8 cellular contexts compared by ENCODE assay signal in genomic region chr2:110609843-110610612, GRCh38. TPM values are rescaled to one million over a fixed set of nuclear protein-coding genes. Genes with fewer than 3 reads are reported as not detected.
DNase-seq lines count a peak whose midpoint lies in the region; ATAC-seq, FAIRE-seq and TF ChIP-seq lines count a peak whose summit lies in the region.
"Not testable (repeated sequence)": the region's sequence is repeated elsewhere in the genome, so short reads cannot be mapped to it uniquely, and the experiment has no call there.

No MANE protein-coding gene starts in this region.

- not testable (repeated sequence) for H3K9me3 Mint-ChIP-seq in GM23338; central memory CD8-positive, alpha-beta T cell; naive B cell; stimulated activated naive B cell treated with anti-CD40 and anti-IgM and Interleukin-4, amounts not matched to agents 10 μg/mL and 1 μg/mL and 100 μg/mL, for 72 hours

- H3K4me1 Mint-ChIP-seq in GM23338; central memory CD8-positive, alpha-beta T cell; naive B cell; stimulated activated naive B cell treated with anti-CD40 and anti-IgM and Interleukin-4, amounts not matched to agents 10 μg/mL and 1 μg/mL and 100 μg/mL, for 72 hours: not testable (repeated sequence)

- WGBS in A549 (ENCODE audit: missing lambda C conversion rate) = 2% methylated on average over 10 of the region's 45 CpGs

- not testable (repeated sequence) for H3K27me3 ChIP-seq in GM23338 (ENCODE audit: insufficient read depth); OCI-LY3 (ENCODE audit: low read depth, low read length)

- not testable (repeated sequence) for H3K27me3 Mint-ChIP-seq in GM23338 (ENCODE audit: insufficient read depth, low read depth, poor library complexity); central memory CD8-positive, alpha-beta T cell; naive B cell; stimulated activated naive B cell treated with anti-CD40 and anti-IgM and Interleukin-4, amounts not matched to agents 10 μg/mL and 1 μg/mL and 100 μg/mL, for 72 hours

- not testable (repeated sequence) for H3K4me3 Mint-ChIP-seq in GM23338; naive B cell; stimulated activated naive B cell treated with anti-CD40 and anti-IgM and Interleukin-4, amounts not matched to agents 10 μg/mL and 1 μg/mL and 100 μg/mL, for 72 hours
- H3K4me3 Mint-ChIP-seq in central memory CD8-positive, alpha-beta T cell = peak overlapping the region; percentile 48

- not testable (repeated sequence) for H3K79me2 ChIP-seq in GM23338 (replicated peaks; ENCODE audit: insufficient read depth); OCI-LY3 (ENCODE audit: low read length)

- ATAC-seq in A549 = peak; percentile 74 to 81
- ATAC-seq in GM23338 = peak; percentile 74
- ATAC-seq in central memory CD8-positive, alpha-beta T cell (replicated peaks; ENCODE audit: extremely low read depth, poor library complexity, severe bottlenecking) = peak; percentile 71
- peak; percentile 26 for ATAC-seq in left ventricle myocardium superior
- peak; percentile 81 to 86 for ATAC-seq in naive B cell (ENCODE audit: low read depth in 2 of 2)
- peak; percentile 73 to 81 for ATAC-seq in stimulated activated naive B cell treated with anti-CD40 and anti-IgM and Interleukin-4, amounts not matched to agents 10 μg/mL and 1 μg/mL and 100 μg/mL, for 72 hours (replicated peaks)

- DNase-seq in A549 (ENCODE audit: low read depth in 1 of 2, low spot score in 1 of 2); GM23338 (ENCODE audit: low spot score); central memory CD8-positive, alpha-beta T cell (ENCODE audit: low spot score in 2 of 2); left ventricle myocardium superior; stimulated activated naive B cell treated with anti-CD40 and anti-IgM and Interleukin-4, amounts not matched to agents 10 μg/mL and 1 μg/mL and 100 μg/mL, for 72 hours: not testable (repeated sequence)
- peak; percentile 55 for DNase-seq in activated CD8-positive, alpha-beta memory T cell treated with anti-CD3 and anti-CD28 coated beads for 24 hours
- peak; percentile 1 for DNase-seq in naive B cell

- not testable (repeated sequence) for H3K36me3 Mint-ChIP-seq in GM23338 (ENCODE audit: low read depth); central memory CD8-positive, alpha-beta T cell (ENCODE audit: insufficient read depth); naive B cell; stimulated activated naive B cell treated with anti-CD40 and anti-IgM and Interleukin-4, amounts not matched to agents 10 μg/mL and 1 μg/mL and 100 μg/mL, for 72 hours

- H3K9ac ChIP-seq in OCI-LY3 (ENCODE audit: low read length) = not testable (repeated sequence)

- not testable (repeated sequence) for H3F3A ChIP-seq in GM23338 (replicated peaks; ENCODE audit: low read depth)

- H3K36me3 ChIP-seq in GM23338 (ENCODE audit: insufficient read depth); OCI-LY3 (replicated peaks; ENCODE audit: low read depth, low read length): not testable (repeated sequence)

- H4K20me1 ChIP-seq in GM23338 (replicated peaks; ENCODE audit: insufficient read depth); OCI-LY3 (ENCODE audit: insufficient read depth, low read length): not testable (repeated sequence)

- not testable (repeated sequence) for H3K4me1 ChIP-seq in A549; GM23338 (ENCODE audit: insufficient read depth); OCI-LY3 (ENCODE audit: low read length)

- H3K27ac ChIP-seq in A549; GM23338 (ENCODE audit: low read depth); OCI-LY3 (ENCODE audit: low read length): not testable (repeated sequence)

- not testable (repeated sequence) for H3K27ac Mint-ChIP-seq in GM23338; central memory CD8-positive, alpha-beta T cell (ENCODE audit: low read depth); naive B cell; stimulated activated naive B cell treated with anti-CD40 and anti-IgM and Interleukin-4, amounts not matched to agents 10 μg/mL and 1 μg/mL and 100 μg/mL, for 72 hours

- H3K9me3 ChIP-seq in A549; OCI-LY3 (ENCODE audit: insufficient read depth, low read length): not testable (repeated sequence)

- TF ChIP-seq EP300 in A549 (IDR thresholded peaks at IDR 0.05) = not testable (repeated sequence)

- POLR2A ChIA-PET in A549 (lab: Yijun Ruan, JAX) = not testable (repeated sequence)

- TF ChIP-seq CTCF in A549 (IDR thresholded peaks at IDR 0.05); GM23338 (conservative IDR thresholded peaks at IDR 0.05; ENCODE audit: low read depth in 2 of 2); OCI-LY3 (IDR thresholded peaks at IDR 0.05; ENCODE audit: low read depth, low read length): not testable (repeated sequence)

- CTCF ChIA-PET in A549 (lab: Yijun Ruan, JAX) = not testable (repeated sequence)

- not testable (repeated sequence) for H3K9me2 ChIP-seq in GM23338 (ENCODE audit: insufficient read depth)

- not testable (repeated sequence) for TF ChIP-seq POLR2A in A549 (IDR thresholded peaks at IDR 0.05; ENCODE audit: low read length)

- H2AFZ ChIP-seq in GM23338; OCI-LY3 (ENCODE audit: low read depth, low read length): not testable (repeated sequence)

- not testable (repeated sequence) for TF ChIP-seq RAD21 in A549 (conservative IDR thresholded peaks at IDR 0.05 in 1 of 2, IDR thresholded peaks at IDR 0.05 in 1 of 2)

- H3K4me2 ChIP-seq in A549 (peak overlapping the region; percentile 51; the same call in 2 of the 3 replicates), GM23338 (peak overlapping the region; percentile 65; the same call in 1 of the 2 replicates), OCI-LY3 (ENCODE audit: low read length) (peak overlapping the region; percentile 39; the same call in 1 of the 2 replicates)

- intact Hi-C loops in left ventricle myocardium superior (cut with micrococcal nuclease) = not testable (repeated sequence)

- FAIRE-seq in A549 (lab: Jason Lieb, UNC) = not testable (repeated sequence)

- peak overlapping the region; percentile 35; the same call in 1 of the 3 replicates for H3K4me3 ChIP-seq in A549
- peak overlapping the region; percentile 44; the same call in 1 of the 2 replicates for H3K4me3 ChIP-seq in GM23338
- not testable (repeated sequence) for H3K4me3 ChIP-seq in OCI-LY3 (ENCODE audit: low read length)

RNA-seq across cellular contexts. Expression of gene RGPD6, which starts 33.0 kb away (rescaled TPM):
- polyA plus RNA-seq in A549 (2011; rRNA removed) = 18.3 and 18.5 TPM in 2 replicates
- 0.43 and 1.6 TPM in 2 replicates for polyA plus RNA-seq in A549 (2012; cell fraction: cytosol; rRNA removed)
- polyA plus RNA-seq in A549 (2012; cell fraction: nucleus; rRNA removed) = 3.3 and 6.2 TPM in 2 replicates
- 2.8 to 5.6 TPM (median 3.1 TPM) in 3 replicates for polyA plus RNA-seq in A549 (2017; fragmentation: RNase III; extraction: RNeasy Plus Mini Kit Qiagen cat#74134 plus additional on column Dnase treatment)
- 18.3 and 19.8 TPM in 2 replicates for polyA minus RNA-seq in A549 (2011; rRNA and poly(A)+ RNA removed)
- 7.9 and 21.8 TPM in 2 replicates for total RNA-seq in GM23338 (2014; rRNA removed; shearing (Covaris generic))
- polyA plus RNA-seq in GM23338 (2016; fragmentation: Nextera tagmentation; extraction: Ambion mirVana) = 4.9 and 7.6 TPM in 2 replicates
- total RNA-seq in left ventricle myocardium superior = 17.4 TPM
- 1 to 10 TPM; 1.6 to 8.9 (median 5.4) TPM for polyA plus RNA-seq in naive B cell (ENCODE audit: low read depth in 6 of 6)

Comparison
In these comparisons a context has a peak if more than half of its experiments do, and no peak if none do; other contexts are left out.
1. ATAC-seq: peak in every context shown above with its lines; median percentile 84 in naive B cell; 78 in A549; 77 in stimulated activated naive B cell treated with anti-CD40 and anti-IgM and Interleukin-4, amounts not matched to agents 10 μg/mL and 1 μg/mL and 100 μg/mL, for 72 hours; 74 in GM23338; 71 in central memory CD8-positive, alpha-beta T cell; 26 in left ventricle myocardium superior.